ENCODE assay signal across 8 cellular contexts in genomic region chr10:110304394-110304779, GRCh38.
DNase-seq lines count a peak whose midpoint lies in the region; ATAC-seq lines count a peak whose summit lies in the region.

No MANE protein-coding gene starts in this region.

- peaks cover 17% of the 10 kb centered on the region for H3K36me3 Mint-ChIP-seq in activated naive CD8-positive, alpha-beta T cell

- peak; percentile 41 for ATAC-seq in GM19351 (IDR thresholded peaks at IDR 0.05; ENCODE audit: unreplicated experiment)
- peak; percentile 2 for ATAC-seq in HG03378 (IDR thresholded peaks at IDR 0.05; ENCODE audit: unreplicated experiment)

- no peaks in the 10 kb centered on the region for H3K9me3 Mint-ChIP-seq in activated naive CD8-positive, alpha-beta T cell (ENCODE audit: low read depth)

- no peaks in the 10 kb centered on the region for H3K9me3 ChIP-seq in BLaER1

- H3K27ac Mint-ChIP-seq in activated naive CD8-positive, alpha-beta T cell: peak overlapping the region; percentile 98

- peak overlapping the region; percentile 91 for H3K4me2 ChIP-seq in BLaER1

- H3K27me3 ChIP-seq in BLaER1: no peaks in the 10 kb centered on the region

- H3K4me3 ChIP-seq in BLaER1: peak overlapping the region; percentile 92
- peak overlapping the region; percentile 76 for H3K4me3 ChIP-seq in iPS-11a (ENCODE audit: low read depth, low read length)

- no peaks in the 10 kb centered on the region for H3K27me3 Mint-ChIP-seq in activated naive CD8-positive, alpha-beta T cell

- H3K27ac ChIP-seq in BLaER1: peak overlapping the region; percentile 96

- H3K4me3 Mint-ChIP-seq in activated naive CD8-positive, alpha-beta T cell: peak overlapping the region; percentile 95

- H3K9ac ChIP-seq in BLaER1: peak overlapping the region; percentile 98

- H3K36me3 ChIP-seq in BLaER1: peaks cover 38% of the 10 kb centered on the region

- H4K20me1 ChIP-seq in BLaER1: peaks cover 51% of the 10 kb centered on the region

- peaks cover 55% of the 10 kb centered on the region for H3K4me1 Mint-ChIP-seq in activated naive CD8-positive, alpha-beta T cell (ENCODE audit: low read depth)

- peaks cover 37% of the 10 kb centered on the region for H3K4me1 ChIP-seq in BLaER1

- peak; percentile 13 to 31 for DNase-seq in stimulated activated CD8-positive, alpha-beta memory T cell treated with anti-CD3 and anti-CD28 coated beads, Interleukin-2, amount 100 ng/mL, for 48 hours (ENCODE audit: low read depth in 2 of 2)
- DNase-seq in UCSD-AML1 (lab: John Stamatoyannopoulos, UW; ENCODE audit: unreplicated experiment): no peak
- no peak for DNase-seq in NCI-H2196 treated with DMSO at 0.1 percent for 48 hours (lab: John Stamatoyannopoulos, UW; ENCODE audit: unreplicated experiment)

Comparison
In these comparisons a context has a peak if more than half of its experiments do, and no peak if none do; other contexts are left out.
1. DNase-seq: peak in stimulated activated CD8-positive, alpha-beta memory T cell treated with anti-CD3 and anti-CD28 coated beads, Interleukin-2, amount 100 ng/mL, for 48 hours (2 of 2); none in UCSD-AML1 (single experiment) and NCI-H2196 treated with DMSO at 0.1 percent for 48 hours (single experiment).